30 cellular contexts compared by ENCODE assay signal in genomic region chr18:70319185-70319584, GRCh38.
"Had no signal": no experiment of that assay in that cellular context is flagged by ENCODE, and none has a peak within 500 bp of the region (broad histone marks: within the 10 kb centered on the region; RNA-seq: fewer than 3 reads in every experiment).

No MANE protein-coding gene starts in this region.

- ATAC-seq: activated CD4-positive, alpha-beta T cell treated with anti-CD3 and anti-CD28 coated beads for 36 hours; activated CD8-positive, alpha-beta memory T cell treated with anti-CD3 and anti-CD28 coated beads, Interleukin-2, amount 10 ng/mL, durations not matched to agents 7 days and 5 days; activated CD8-positive, alpha-beta T cell treated with anti-CD3 and anti-CD28 coated beads, Interleukin-2, amount 10 ng/mL, durations not matched to agents 7 days and 5 days; activated T-helper 17 cell treated with anti-CD3 and anti-CD28 coated beads, Interleukin-2, amount 50 U/mL, for 72 hours; body of pancreas; effector memory CD8-positive, alpha-beta T cell; foreskin keratinocyte; gastrocnemius medialis; heart left ventricle had no signal

- DNase-seq: activated CD4-positive, alpha-beta memory T cell treated with anti-CD3 and anti-CD28 coated beads for 36 hours; activated CD4-positive, alpha-beta T cell treated with anti-CD3 and anti-CD28 coated beads for 36 hours; activated CD4-positive, alpha-beta T cell treated with anti-CD3 and anti-CD28 coated beads, Interleukin-2, amount 10 ng/mL, durations not matched to agents 24 days and 14 days; activated CD4-positive, CD25-positive, alpha-beta regulatory T cell; activated CD4-positive, CD25-positive, alpha-beta regulatory T cell treated with anti-CD3 and anti-CD28 coated beads, Interleukin-2, amount 50 U/mL, for 72 hours; activated CD8-positive, alpha-beta memory T cell treated with anti-CD3 and anti-CD28 coated beads, Interleukin-2, amount 10 ng/mL, durations not matched to agents 7 days and 5 days; activated CD8-positive, alpha-beta memory T cell treated with anti-CD3 and anti-CD28 coated beads, Interleukin-2, amount 50 U/mL, for 48 hours; activated CD8-positive, alpha-beta T cell treated with anti-CD3 and anti-CD28 coated beads, Interleukin-2, amount 10 ng/mL, durations not matched to agents 7 days and 5 days; activated effector memory CD4-positive, alpha-beta T cell treated with Interleukin-2 at 50 U/mL for 16 hours; activated gamma-delta T cell treated with Interleukin-2 at 50 U/mL for 16 hours; activated naive CD4-positive, alpha-beta T cell treated with anti-CD3 and anti-CD28 coated beads, Interleukin-2, amount 50 U/mL, for 16 hours; activated naive CD4-positive, alpha-beta T cell treated with Interleukin-2 at 50 U/mL for 16 hours; activated T-cell treated with anti-CD3 and anti-CD28 coated beads for 4 hours; activated T-cell treated with anti-CD3 and anti-CD28 coated beads, Interleukin-2, amount 50 U/mL, for 24 hours; amygdala; aorta; body of pancreas; caudate nucleus; cortex of kidney; dermis blood vessel endothelial cell; effector CD4-positive, alpha-beta T cell; effector memory CD8-positive, alpha-beta T cell; erythroblast; foreskin keratinocyte; gastrocnemius medialis; glutamatergic neuron; heart left ventricle; T-helper 2 cell had no signal

- H3K4me1 ChIP-seq: foreskin keratinocyte had no signal

- H3K4me3 ChIP-seq: body of pancreas, esophagus muscularis mucosa, gastrocnemius medialis, heart left ventricle had no signal

- H3K36me3 ChIP-seq: esophagus muscularis mucosa, gastrocnemius medialis, heart left ventricle had no signal

- H3K9me3 ChIP-seq: body of pancreas, esophagus muscularis mucosa, gastrocnemius medialis, heart left ventricle had no signal

- H3K27ac ChIP-seq: body of pancreas, esophagus muscularis mucosa, foreskin keratinocyte, gastrocnemius medialis, heart left ventricle had no signal

- H3K27me3 ChIP-seq: body of pancreas, esophagus muscularis mucosa, foreskin keratinocyte, gastrocnemius medialis, heart left ventricle had no signal
